ENCODE assay signal across 8 cellular contexts in genomic region chr16:56625140-56625942, GRCh38. TPM values are rescaled to one million over a fixed set of nuclear protein-coding genes. Genes with fewer than 3 reads are reported as not detected.
DNase-seq lines count a peak whose midpoint lies in the region; ATAC-seq and TF ChIP-seq lines count a peak whose summit lies in the region.

TSS of gene MT1E (plus strand) at chr16:56625781. CDS start at chr16:56625852, 71 bp downstream.

- peak within 1 kb of the TSS; percentile 96 for H3K27ac Mint-ChIP-seq in T-helper 2 cell treated with Interferon-gamma antibody and Interleukin-4, amounts not matched to agents 5 μg/mL and 100 μg/mL, for 36 hours

- no peaks in the 10 kb centered on the region for H3K36me3 ChIP-seq in spleen

- H3K27ac ChIP-seq in cingulate gyrus (ENCODE audit: low read depth, low read length) = peak within 1 kb of the TSS; percentile 88
- H3K27ac ChIP-seq in spleen = peak within 1 kb of the TSS; percentile 42 to 84 (median 79)

- ATAC-seq in HG03354 (IDR thresholded peaks at IDR 0.05; ENCODE audit: poor library complexity, severe bottlenecking, unreplicated experiment) (peak; percentile 82), HG03442 (IDR thresholded peaks at IDR 0.05; ENCODE audit: unreplicated experiment) (no peak)

- no peak for TF ChIP-seq CTCF in spleen (IDR thresholded peaks at IDR 0.05 in 8 of 11, conservative IDR thresholded peaks at IDR 0.05 in 3 of 11)

- peak within 1 kb of the TSS; percentile 99 for H3K4me3 Mint-ChIP-seq in T-helper 2 cell treated with Interferon-gamma antibody and Interleukin-4, amounts not matched to agents 5 μg/mL and 100 μg/mL, for 36 hours

- intact Hi-C loops in spleen (cut with DNase I; ENCODE audit: low total_unique reads) = no loop called here

- no peaks in the 10 kb centered on the region for H3K9me3 Mint-ChIP-seq in T-helper 2 cell treated with Interferon-gamma antibody and Interleukin-4, amounts not matched to agents 5 μg/mL and 100 μg/mL, for 36 hours

- WGBS in spleen, 5 donors = 2 to 5% (median 4%) methylated on average over 33 to 62 of the region's 62 CpGs

- H3K4me3 ChIP-seq in spleen = peak within 1 kb of the TSS; percentile 44 to 75 (median 48)

- peaks cover 6% of the 10 kb centered on the region for H3K27me3 Mint-ChIP-seq in T-helper 2 cell treated with Interferon-gamma antibody and Interleukin-4, amounts not matched to agents 5 μg/mL and 100 μg/mL, for 36 hours (ENCODE audit: low read depth)

- peaks cover 0 to 33% (median 18%) of the 10 kb centered on the region in 7 donors for H3K27me3 ChIP-seq in spleen (replicated peaks in 1 of 7)

- TF ChIP-seq POLR2A in spleen (IDR thresholded peaks at IDR 0.05) = peak in 2 of 3 donors; percentile 5 to 38

- H3K9me3 ChIP-seq in spleen = no peaks in the 10 kb centered on the region

- H3K4me1 ChIP-seq in spleen = peaks cover 0 to 39% (median 21%) of the 10 kb centered on the region in 6 donors

- peak; percentile 88 for DNase-seq in EH (ENCODE audit: low read depth)
- peak; percentile 71 for DNase-seq in T-helper 2 cell treated with Interferon-gamma antibody and Interleukin-4, amounts not matched to agents 5 μg/mL and 100 μg/mL, for 36 hours (ENCODE audit: low spot score)
- peak; percentile 85 for DNase-seq in kidney tubule cell (ENCODE audit: low spot score)
- DNase-seq in spleen = no peak
- no peak for DNase-seq in D341Med (ENCODE audit: low spot score)

- no peaks in the 10 kb centered on the region for H3K36me3 Mint-ChIP-seq in T-helper 2 cell treated with Interferon-gamma antibody and Interleukin-4, amounts not matched to agents 5 μg/mL and 100 μg/mL, for 36 hours (ENCODE audit: low read depth)

- peaks cover 28% of the 10 kb centered on the region for H3K4me1 Mint-ChIP-seq in T-helper 2 cell treated with Interferon-gamma antibody and Interleukin-4, amounts not matched to agents 5 μg/mL and 100 μg/mL, for 36 hours (ENCODE audit: low read depth)

RNA-seq across cellular contexts. Expression of gene MT1E, which starts in this region (rescaled TPM):
- 10 to 100 TPM in 6 of 7 donors, 1 to 10 TPM in 1; 2.5 to 49.6 (median 19.7) TPM for total RNA-seq in spleen
- 10 to 100 TPM; 21.0 to 34.0 (median 33.0) TPM for polyA plus RNA-seq in spleen

Comparison
In these comparisons a context has a peak if more than half of its experiments do, and no peak if none do; other contexts are left out.
1. DNase-seq: peak in EH (single experiment), T-helper 2 cell treated with Interferon-gamma antibody and Interleukin-4, amounts not matched to agents 5 μg/mL and 100 μg/mL, for 36 hours (single experiment) and kidney tubule cell (single experiment); none in spleen (single experiment) and D341Med (single experiment).